In genomic region chr3:165954171-165954570, GRCh38 we compare ENCODE assay signal across 35 cellular contexts.
"Had no signal": no experiment of that assay in that cellular context is flagged by ENCODE, and none has a peak within 500 bp of the region (broad histone marks: within the 10 kb centered on the region; RNA-seq: fewer than 3 reads in every experiment).

No MANE protein-coding gene starts in this region.

- DNase-seq: Karpas-422, Kasumi-1, MG63, MM.1S, MV-4-11, NCI-H1048, NCI-H1092, NCI-H1092 treated with DMSO at 0.1 percent for 48 hours, NCI-H1105, NCI-H1105 treated with DMSO at 0.1 percent for 48 hours, NCI-H1417, NCI-H1417 treated with DMSO at 0.1 percent for 48 hours, NCI-H1436, NCI-H1436 treated with DMSO at 0.1 percent for 48 hours, NCI-H146, NCI-H1694, NCI-H1694 treated with DMSO at 0.1 percent for 48 hours, NCI-H187, NCI-H187 treated with DMSO at 0.1 percent for 48 hours, NCI-H1930, NCI-H2029, NCI-H2029 treated with DMSO at 0.1 percent for 48 hours, NCI-H2081, NCI-H2081 treated with DMSO at 0.1 percent for 48 hours, NCI-H2107, NCI-H2171, NCI-H2171 treated with DMSO at 0.1 percent for 48 hours, NCI-H2227 treated with DMSO at 0.1 percent for 48 hours, NCI-H226, NCI-H345, NCI-H446, NCI-H446 treated with DMSO at 0.1 percent for 48 hours, NCI-H510A, NCI-H510A treated with DMSO at 0.1 percent for 48 hours had no signal

- H3K9me3 ChIP-seq: MG63 had no signal

- H3K36me3 ChIP-seq: MG63 had no signal

- H3K27me3 ChIP-seq: MG63 had no signal

- H3K9ac ChIP-seq: KMS-11 had no signal

- H3K4me2 ChIP-seq: KMS-11 had no signal

- H3K27ac ChIP-seq: KMS-11 had no signal

- H3K4me3 ChIP-seq: MG63 had no signal
